Comparison of ENCODE assay signal across 15 cellular contexts in the genomic region with DNA sequence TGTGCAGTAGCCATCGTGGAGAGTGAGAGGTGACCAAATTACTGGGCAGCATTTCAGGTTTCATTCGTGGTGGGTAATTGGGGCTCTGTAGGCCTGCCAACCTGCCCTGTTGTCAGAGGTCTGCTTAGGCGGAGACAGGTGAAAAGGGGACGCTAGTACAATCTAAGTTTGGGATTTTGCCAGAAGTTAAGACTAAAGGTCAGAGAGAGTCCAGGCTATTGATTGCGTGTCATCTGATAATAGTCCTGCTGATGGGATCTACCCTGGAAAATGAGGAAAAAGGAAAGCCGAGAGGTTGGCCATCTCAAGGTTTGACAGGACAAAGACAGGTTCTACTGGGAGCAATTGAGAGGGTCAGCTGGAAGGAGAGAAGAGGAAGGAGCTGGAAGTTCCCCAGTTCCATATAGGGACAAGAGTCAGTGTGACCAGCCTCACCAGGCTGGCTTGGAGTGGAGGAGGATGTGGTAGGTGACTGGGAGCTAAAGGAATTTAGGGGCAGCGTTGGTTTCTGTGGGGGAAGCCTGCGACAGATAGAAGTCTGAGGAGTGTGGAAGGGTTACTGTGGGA. TPM values are rescaled to one million over a fixed set of nuclear protein-coding genes. Genes with fewer than 3 reads are reported as not detected.
DNase-seq lines count a peak whose midpoint lies in the region; ATAC-seq and TF ChIP-seq lines count a peak whose summit lies in the region.
"Had no signal": no experiment of that assay in that cellular context is flagged by ENCODE, and none has a peak within 500 bp of the region (broad histone marks: within the 10 kb centered on the region; RNA-seq: fewer than 3 reads in every experiment).

No MANE protein-coding gene starts in this region.

- WGBS in mesenchymal stem cell: 74% methylated on average over 8 of the region's 8 CpGs

- no peaks in the 10 kb centered on the region for H3K36me3 ChIP-seq in mesenchymal stem cell (ENCODE audit: control insufficient read depth in 1 of 2, insufficient read depth in 2 of 2, low read depth in 1 of 2, low read length in 2 of 2)

- no peaks in the 10 kb centered on the region for H3K9me3 ChIP-seq in mesenchymal stem cell (ENCODE audit: control insufficient read depth, low read length)

- H2BK15ac ChIP-seq in mesenchymal stem cell (ENCODE audit: low read depth, poor library complexity, severe bottlenecking): no peak overlapping the region

- H2BK120ac ChIP-seq in mesenchymal stem cell (ENCODE audit: low read depth, low read length): no peak overlapping the region

- H2AFZ ChIP-seq in mesenchymal stem cell (ENCODE audit: low read depth, low read length): no peak overlapping the region

- H3K14ac ChIP-seq in mesenchymal stem cell (ENCODE audit: low read length in 2 of 2): no peak overlapping the region

- TF ChIP-seq CTCF in coronary artery (IDR thresholded peaks at IDR 0.05): no peak

- no peak overlapping the region for H3K18ac ChIP-seq in mesenchymal stem cell (ENCODE audit: low read depth in 1 of 2, low read length in 2 of 2)

- H4K91ac ChIP-seq in mesenchymal stem cell (ENCODE audit: low read length): no peak overlapping the region

- no peak overlapping the region for H2AK5ac ChIP-seq in mesenchymal stem cell (ENCODE audit: low read length, severe bottlenecking)

- H2BK12ac ChIP-seq in mesenchymal stem cell (ENCODE audit: low read length in 2 of 2): no peak overlapping the region

- peaks cover 16% of the 10 kb centered on the region for H3K4me1 ChIP-seq in mesenchymal stem cell (ENCODE audit: control insufficient read depth, insufficient read depth, low read depth, low read length)

- peak; percentile 53 for DNase-seq in 8988T
- peak; percentile 78 for DNase-seq in HT1080 (ENCODE audit: low read depth)
- DNase-seq in coronary artery (ENCODE audit: low spot score): no peak
- peak; percentile 43 for DNase-seq in mesenchymal stem cell
- DNase-seq in cerebellum (ENCODE audit: low spot score): no peak
- DNase-seq in KBM-7: no peak
- DNase-seq in NCI-H446 (lab: John Stamatoyannopoulos, UW): no peak
- DNase-seq: ACHN; activated CD8-positive, alpha-beta memory T cell treated with anti-CD3 and anti-CD28 coated beads, Interleukin-2, amount 10 ng/mL, durations not matched to agents 7 days and 5 days; H9; MV-4-11 had no signal

- no peak overlapping the region for H3K4ac ChIP-seq in mesenchymal stem cell (ENCODE audit: low read depth in 1 of 2, low read length in 2 of 2)

- H3K23ac ChIP-seq in mesenchymal stem cell (ENCODE audit: low read length in 2 of 2): no peak overlapping the region

- H3K9ac ChIP-seq in mesenchymal stem cell (ENCODE audit: low read length): no peak overlapping the region

- H3K79me1 ChIP-seq in mesenchymal stem cell (replicated peaks; ENCODE audit: low read length, poor library complexity, severe bottlenecking): peaks cover 17% of the 10 kb centered on the region

- ATAC-seq in GM18517 (IDR thresholded peaks at IDR 0.05; ENCODE audit: unreplicated experiment): no peak
- ATAC-seq: activated CD8-positive, alpha-beta memory T cell treated with anti-CD3 and anti-CD28 coated beads, Interleukin-2, amount 10 ng/mL, durations not matched to agents 7 days and 5 days; natural killer cell treated with Interleukin-12 subunit alpha and Interleukin-12 subunit beta and Interleukin-15 and Interleukin-18, amount 100 ng/mL, for 72 hours; SK-N-SH treated with all-trans-retinoic acid at 6 μM for 48 hours had no signal

- no peak overlapping the region for H2BK5ac ChIP-seq in mesenchymal stem cell (ENCODE audit: low read depth, low read length, poor library complexity, severe bottlenecking)

- H4K8ac ChIP-seq in mesenchymal stem cell (ENCODE audit: low read length): no peak overlapping the region

- H3K4me3 ChIP-seq in coronary artery (no peak overlapping the region), mesenchymal stem cell (ENCODE audit: insufficient read depth in 1 of 2, low read depth in 1 of 2, low read length in 2 of 2) (no peak overlapping the region)

- H3K27ac ChIP-seq in coronary artery (peak overlapping the region; percentile 12 to 84), mesenchymal stem cell (ENCODE audit: low read length, poor library complexity, severe bottlenecking) (no peak overlapping the region)
- H3K27ac ChIP-seq: VCaP had no signal

- in situ Hi-C loops in KBM-7 (cut with MboI; ENCODE audit: low pct_unique_long_range_greater_than_20kb, low sequenced_read_pairs): no loop called here

- H3K27me3 ChIP-seq in mesenchymal stem cell (ENCODE audit: control insufficient read depth in 1 of 2, insufficient read depth in 1 of 2, low read length in 2 of 2): no peaks in the 10 kb centered on the region

- H3K4me2 ChIP-seq in mesenchymal stem cell (ENCODE audit: low read length, poor library complexity, severe bottlenecking): no peak overlapping the region

RNA-seq across cellular contexts. Expression of gene ARFGEF2, which starts 10.9 kb away (rescaled TPM):
- 21.7 and 31.0 TPM in 2 replicates for total RNA-seq in HT1080 (2014; rRNA removed; shearing (Covaris generic))
- polyA plus RNA-seq in HT1080 (2015; cell fraction: cytosol; rRNA removed): 12.6 and 18.1 TPM in 2 replicates
- 28.6 and 31.9 TPM in 2 replicates for polyA plus RNA-seq in HT1080 (2015; cell fraction: nucleus; rRNA removed)
- polyA plus RNA-seq in mesenchymal stem cell (2013, experiment 1 of 2): 13.5 TPM
- polyA plus RNA-seq in mesenchymal stem cell (2013, experiment 2 of 2): 13.8 TPM
- 27.9 TPM for total RNA-seq in cerebellum

Comparison
In these comparisons a context has a peak if more than half of its experiments do, and no peak if none do; other contexts are left out.
1. DNase-seq: peak in 8988T (single experiment), HT1080 (single experiment) and mesenchymal stem cell (single experiment); none in coronary artery (single experiment), cerebellum (single experiment), KBM-7 (single experiment) and NCI-H446 (0 of 2).